Comparison of ENCODE assay signal across 8 cellular contexts in genomic region chr6:113564401-113565161, GRCh38.
DNase-seq lines count a peak whose midpoint lies in the region; ATAC-seq and TF ChIP-seq lines count a peak whose summit lies in the region.

No MANE protein-coding gene starts in this region.

- peak overlapping the region; percentile 3 to 66 (median 43) for H3K4me3 ChIP-seq in dorsolateral prefrontal cortex
- no peak overlapping the region for H3K4me3 ChIP-seq in right lobe of liver
- peak overlapping the region; percentile 49 to 80 (median 62) for H3K4me3 ChIP-seq in subcutaneous abdominal adipose tissue (ENCODE audit: low read depth in 1 of 5, low read length in 5 of 5)

- H3K36me3 ChIP-seq in right lobe of liver, result no peaks in the 10 kb centered on the region
- no peaks in the 10 kb centered on the region for H3K36me3 ChIP-seq in subcutaneous abdominal adipose tissue (ENCODE audit: control insufficient read depth in 5 of 5, insufficient read depth in 5 of 5, low read length in 5 of 5)

- H3K4me1 ChIP-seq in right lobe of liver, result peaks cover 0 to 3% (median 0%) of the 10 kb centered on the region in 4 donors
- H3K4me1 ChIP-seq in subcutaneous abdominal adipose tissue (ENCODE audit: control insufficient read depth in 5 of 5, insufficient read depth in 5 of 5, low read length in 5 of 5), result peaks cover 5 to 15% (median 14%) of the 10 kb centered on the region in 5 donors

- TF ChIP-seq CTCF in dorsolateral prefrontal cortex (IDR thresholded peaks at IDR 0.05 in 54 of 56, conservative IDR thresholded peaks at IDR 0.05 in 2 of 56; ENCODE audit: low read depth in 1 of 56, partially characterized antibody in 56 of 56) (peak in 48 of 56 donors; percentile 18 to 62 (median 42)), right lobe of liver (IDR thresholded peaks at IDR 0.05) (peak in 1 of 4 donors; percentile 6), GM10248 (IDR thresholded peaks at IDR 0.05; ENCODE audit: control extremely low read depth, extremely low read depth, low read depth, missing control alignments) (no peak)

- ATAC-seq in HG03039 (IDR thresholded peaks at IDR 0.05; ENCODE audit: unreplicated experiment) (peak; percentile 84), right lobe of liver (peak; percentile 83 to 96 (median 93))

- CTCF ChIA-PET in GM10248 (lab: Yijun Ruan, JAX), result no interaction called here

- 46% methylated on average over 21 of the region's 22 CpGs for WGBS in right lobe of liver (ENCODE audit: insufficient coverage, low coverage, low lambda C conversion rate, missing lambda C conversion rate)

- H3K27ac ChIP-seq in dorsolateral prefrontal cortex (peak overlapping the region in 49 of 59 donors; percentile 1 to 85 (median 64)), right lobe of liver (peak overlapping the region in 2 of 3 donors; percentile 13 to 32), subcutaneous abdominal adipose tissue (ENCODE audit: low read depth, low read length) (peak overlapping the region; percentile 65)

- TF ChIP-seq POLR2A in right lobe of liver (IDR thresholded peaks at IDR 0.05), result no peak

- H3K9me3 ChIP-seq in right lobe of liver (no peaks in the 10 kb centered on the region), subcutaneous abdominal adipose tissue (ENCODE audit: control insufficient read depth in 5 of 5, low read length in 5 of 5) (no peaks in the 10 kb centered on the region)

- intact Hi-C loops in dorsolateral prefrontal cortex (cut with DNase I), result loop anchor here (2.0 to 10.0 kb wide), 3 partner anchors 168 to 390 kb away; no protein-coding TSS in a partner anchor
- intact Hi-C loops in right lobe of liver (cut with DNase I), result no loop called here

- peak overlapping the region in 4 of 5 donors; percentile 10 to 75 (median 40) for H3K9ac ChIP-seq in subcutaneous abdominal adipose tissue (ENCODE audit: low read length in 5 of 5)

- POLR2A ChIA-PET in GM10248 (lab: Yijun Ruan, JAX), result interaction anchor here (0.6 kb wide), 1 partner anchor 293 kb away, joined by 6 read pairs; no protein-coding TSS in a partner anchor

- peak; percentile 94 for DNase-seq in GM04503 (ENCODE audit: low read depth)
- peak; percentile 49 for DNase-seq in NCI-H510A treated with DMSO at 0.1 percent for 48 hours (lab: John Stamatoyannopoulos, UW)
- DNase-seq in dorsolateral prefrontal cortex, result peak; percentile 55 to 94 (median 86)
- DNase-seq in right lobe of liver, result peak; percentile 43 to 78 (median 48)
- no peak for DNase-seq in GM10248 (ENCODE audit: extremely low spot score)
- DNase-seq in SKM-1 (lab: John Stamatoyannopoulos, UW; ENCODE audit: unreplicated experiment), result no peak

- H3K27me3 ChIP-seq in dorsolateral prefrontal cortex (no peaks in the 10 kb centered on the region), right lobe of liver (no peaks in the 10 kb centered on the region), subcutaneous abdominal adipose tissue (ENCODE audit: control insufficient read depth in 5 of 5, insufficient read depth in 4 of 5, low read length in 5 of 5) (no peaks in the 10 kb centered on the region)

Comparison
In these comparisons a context has a peak if more than half of its experiments do, and no peak if none do; other contexts are left out.
1. DNase-seq: peak in GM04503 (single experiment), NCI-H510A treated with DMSO at 0.1 percent for 48 hours (single experiment), dorsolateral prefrontal cortex (10 of 10) and right lobe of liver (3 of 3); none in GM10248 (single experiment) and SKM-1 (single experiment).
2. H3K4me3 ChIP-seq: peak in dorsolateral prefrontal cortex (59 of 59) and subcutaneous abdominal adipose tissue (5 of 5); none in right lobe of liver (0 of 3).
3. intact Hi-C loops: an anchor here in dorsolateral prefrontal cortex (2.0 to 10.0 kb wide); none called in right lobe of liver.
4. Peak in every context shown above with its lines, with median percentiles within 50 percentile points of each other: H3K27ac ChIP-seq.